9 cellular contexts compared by ENCODE assay signal in genomic region chr16:3861808-3862451, GRCh38. TPM values are rescaled to one million over a fixed set of nuclear protein-coding genes. Genes with fewer than 3 reads are reported as not detected.
A peak's percentile ranks its signal among the peaks of the same experiment; 100 is the strongest.
DNase-seq lines count a peak whose midpoint lies in the region; ATAC-seq and TF ChIP-seq lines count a peak whose summit lies in the region.
"Had no signal": no experiment of that assay in that cellular context is flagged by ENCODE, and none has a peak within 500 bp of the region (broad histone marks: within the 10 kb centered on the region; RNA-seq: fewer than 3 reads in every experiment).

No MANE protein-coding gene starts in this region.

- H3K27ac ChIP-seq in vagina = no peak overlapping the region

- peak; percentile 39 for DNase-seq in activated CD4-positive, alpha-beta T cell treated with anti-CD3 and anti-CD28 coated beads for 36 hours
- DNase-seq in activated CD4-positive, alpha-beta T cell treated with anti-CD3 and anti-CD28 coated beads, Interleukin-2, amount 50 U/mL, for 48 hours = no peak
- DNase-seq in NOMO-1 treated with DMSO at 0.1 percent for 48 hours (lab: John Stamatoyannopoulos, UW; ENCODE audit: unreplicated experiment) (peak; percentile 32), erythroblast (lab: John Stamatoyannopoulos, UW) (peak; percentile 71 to 77), renal cortical epithelial cell (ENCODE audit: low read depth) (peak; percentile 42), epidermal melanocyte (ENCODE audit: insufficient read length, low spot score) (no peak), vagina (ENCODE audit: extremely low spot score in 2 of 2) (no peak)
- DNase-seq: NCI-H2081 treated with DMSO at 0.1 percent for 48 hours had no signal

- no peaks in the 10 kb centered on the region for H3K9me3 ChIP-seq in vagina

- intact Hi-C loops in activated CD4-positive, alpha-beta T cell treated with anti-CD3 and anti-CD28 coated beads for 36 hours (cut with DNase I, micrococcal nuclease) = no loop called here
- intact Hi-C loops in vagina (cut with DNase I) = no loop called here

- peak overlapping the region; percentile 58 for H3K27ac Mint-ChIP-seq in activated CD4-positive, alpha-beta T cell treated with anti-CD3 and anti-CD28 coated beads for 36 hours

- TF ChIP-seq POLR2A in erythroblast (IDR thresholded peaks at IDR 0.05; ENCODE audit: low read length) = no peak
- no peak for TF ChIP-seq POLR2A in vagina (IDR thresholded peaks at IDR 0.05)

- peak overlapping the region in 1 of 2 donors; percentile 11 for H3K4me3 ChIP-seq in vagina

- H3K36me3 Mint-ChIP-seq in activated CD4-positive, alpha-beta T cell treated with anti-CD3 and anti-CD28 coated beads for 36 hours (ENCODE audit: low read depth) = no peaks in the 10 kb centered on the region

- ATAC-seq in activated CD4-positive, alpha-beta T cell treated with anti-CD3 and anti-CD28 coated beads for 36 hours = peak; percentile 64
- no peak for ATAC-seq in GM18868 (IDR thresholded peaks at IDR 0.05; ENCODE audit: unreplicated experiment)

- POLR2A ChIA-PET in activated CD4-positive, alpha-beta T cell treated with anti-CD3 and anti-CD28 coated beads for 36 hours (lab: Charles Lee) = interaction anchor here (0.9 kb wide), 1 partner anchor 15 kb away, joined by 4 read pairs; no protein-coding TSS in a partner anchor

- CTCF ChIA-PET in activated CD4-positive, alpha-beta T cell treated with anti-CD3 and anti-CD28 coated beads for 36 hours (lab: Charles Lee) = interaction anchor here (0.8 to 1.6 kb wide), 4 partner anchors 16 to 77 kb away, joined by 3 to 6 read pairs (median 4); no protein-coding TSS in a partner anchor

- H3K4me1 Mint-ChIP-seq in activated CD4-positive, alpha-beta T cell treated with anti-CD3 and anti-CD28 coated beads for 36 hours = peaks cover 82% of the 10 kb centered on the region

- no peaks in the 10 kb centered on the region for H3K27me3 Mint-ChIP-seq in activated CD4-positive, alpha-beta T cell treated with anti-CD3 and anti-CD28 coated beads for 36 hours

- H3K27me3 ChIP-seq in vagina = no peaks in the 10 kb centered on the region

- peaks cover 99% of the 10 kb centered on the region for H3K4me1 ChIP-seq in vagina

- H3K36me3 ChIP-seq in vagina = no peaks in the 10 kb centered on the region

- no peaks in the 10 kb centered on the region for H3K9me3 Mint-ChIP-seq in activated CD4-positive, alpha-beta T cell treated with anti-CD3 and anti-CD28 coated beads for 36 hours (ENCODE audit: low read depth)

- H3K4me3 Mint-ChIP-seq in activated CD4-positive, alpha-beta T cell treated with anti-CD3 and anti-CD28 coated beads for 36 hours = no peak overlapping the region

- no peak for TF ChIP-seq CTCF in vagina (IDR thresholded peaks at IDR 0.05)

RNA-seq across cellular contexts. Expression of gene CREBBP, which starts 18.6 kb away (rescaled TPM):
- 10 to 100 TPM; 28.1 to 37.4 TPM for total RNA-seq in activated CD4-positive, alpha-beta T cell treated with anti-CD3 and anti-CD28 coated beads for 36 hours
- total RNA-seq in renal cortical epithelial cell = 8.3 and 43.7 TPM in 2 replicates
- 102 TPM for total RNA-seq in vagina

Comparison
In these comparisons a context has a peak if more than half of its experiments do, and no peak if none do; other contexts are left out.
1. DNase-seq: peak in activated CD4-positive, alpha-beta T cell treated with anti-CD3 and anti-CD28 coated beads for 36 hours (single experiment), NOMO-1 treated with DMSO at 0.1 percent for 48 hours (single experiment), erythroblast (2 of 2) and renal cortical epithelial cell (single experiment); none in activated CD4-positive, alpha-beta T cell treated with anti-CD3 and anti-CD28 coated beads, Interleukin-2, amount 50 U/mL, for 48 hours (0 of 2), epidermal melanocyte (single experiment) and vagina (0 of 2).